Comparison of ENCODE assay signal across 21 cellular contexts in the genomic region with DNA sequence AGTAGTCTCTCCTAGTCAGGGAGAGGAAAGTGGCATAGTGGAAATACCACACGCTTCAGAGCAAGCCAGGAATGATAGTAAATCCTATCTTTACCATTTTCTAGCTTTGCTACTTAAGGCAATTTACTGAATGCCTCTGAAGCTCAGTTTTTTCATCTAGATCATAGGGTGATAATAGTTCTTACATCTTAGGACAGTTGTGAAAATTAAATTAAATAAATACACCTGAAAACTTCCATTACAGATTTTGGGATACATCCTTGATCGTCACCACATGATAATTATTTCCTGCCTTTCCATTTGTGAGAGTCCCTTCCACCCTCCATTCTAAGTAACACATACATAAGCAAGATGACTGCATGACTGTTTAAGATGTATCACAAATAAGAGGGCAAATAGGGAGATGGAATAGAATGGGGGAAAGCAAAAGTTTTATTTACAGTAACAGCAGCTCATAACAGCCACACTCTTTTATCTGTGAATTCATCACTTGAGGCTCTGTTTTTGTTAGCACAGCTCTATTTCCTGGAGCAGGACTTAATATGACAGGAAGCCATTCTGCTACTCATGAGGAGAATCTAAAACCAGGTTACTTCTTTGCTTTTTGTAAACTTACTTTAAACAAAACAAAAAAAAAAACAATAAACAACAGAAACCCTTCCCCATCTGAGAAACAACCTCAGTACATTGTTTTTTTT. TPM values are rescaled to one million over a fixed set of nuclear protein-coding genes. Genes with fewer than 3 reads are reported as not detected.
DNase-seq lines count a peak whose midpoint lies in the region; ATAC-seq and FAIRE-seq lines count a peak whose summit lies in the region.
"Had no signal": no experiment of that assay in that cellular context is flagged by ENCODE, and none has a peak within 500 bp of the region (broad histone marks: within the 10 kb centered on the region; RNA-seq: fewer than 3 reads in every experiment).

No MANE protein-coding gene starts in this region.

- peak; percentile 44 for FAIRE-seq in GM19239 (lab: Jason Lieb, UNC)
- FAIRE-seq: RCC 7860 had no signal

- DNase-seq in activated CD4-positive, alpha-beta T cell treated with anti-CD3 and anti-CD28 coated beads, Interleukin-2, amount 10 ng/mL, durations not matched to agents 7 days and 5 days, result no peak
- no peak for DNase-seq in activated CD4-positive, alpha-beta T cell treated with anti-CD3 and anti-CD28 coated beads, Interleukin-2, amount 50 U/mL, for 48 hours
- DNase-seq in GM19239 (ENCODE audit: insufficient read length, low spot score) (no peak), GOT3 (lab: John Stamatoyannopoulos, UW) (no peak), NCI-H345 (lab: John Stamatoyannopoulos, UW) (no peak)
- no peak for DNase-seq in activated CD8-positive, alpha-beta T cell treated with anti-CD3 and anti-CD28 coated beads, Interleukin-2, amount 10 ng/mL, durations not matched to agents 7 days and 5 days
- peak in 1 of 10 donors; percentile 17 for DNase-seq in naive thymus-derived CD8-positive, alpha-beta T cell
- DNase-seq: activated CD4-positive, CD25-positive, alpha-beta regulatory T cell; activated CD8-positive, alpha-beta memory T cell treated with anti-CD3 and anti-CD28 coated beads, Interleukin-2, amount 50 U/mL, for 4 hours; DMS153; Kasumi-1; NCI-H1105; NCI-H2081; NCI-H446; T-helper 9 cell had no signal

- no peak overlapping the region for H3K4me3 Mint-ChIP-seq in activated CD4-positive, alpha-beta T cell treated with anti-CD3 and anti-CD28 coated beads, Interleukin-2, amount 10 ng/mL, durations not matched to agents 7 days and 5 days
- no peak overlapping the region for H3K4me3 Mint-ChIP-seq in activated CD8-positive, alpha-beta T cell treated with anti-CD3 and anti-CD28 coated beads, Interleukin-2, amount 10 ng/mL, durations not matched to agents 7 days and 5 days
- peak overlapping the region in 4 of 10 donors; percentile 0 to 61 (median 58) for H3K4me3 Mint-ChIP-seq in naive thymus-derived CD8-positive, alpha-beta T cell

- CTCF ChIA-PET in activated CD4-positive, alpha-beta T cell treated with anti-CD3 and anti-CD28 coated beads, Interleukin-2, amount 10 ng/mL, durations not matched to agents 7 days and 5 days (lab: Charles Lee), result interaction anchor here (1.1 kb wide), 1 partner anchor 13 kb away, joined by 4 read pairs; a partner anchor contains a TSS
- CTCF ChIA-PET in activated CD8-positive, alpha-beta T cell treated with anti-CD3 and anti-CD28 coated beads, Interleukin-2, amount 10 ng/mL, durations not matched to agents 7 days and 5 days (lab: Charles Lee), result interaction anchor here (0.8 to 1.4 kb wide), 3 partner anchors 14 to 124 kb away, joined by 3 read pairs; no protein-coding TSS in a partner anchor

- POLR2A ChIA-PET in activated CD4-positive, alpha-beta T cell treated with anti-CD3 and anti-CD28 coated beads, Interleukin-2, amount 10 ng/mL, durations not matched to agents 7 days and 5 days (lab: Charles Lee), result no interaction called here
- POLR2A ChIA-PET in activated CD8-positive, alpha-beta T cell treated with anti-CD3 and anti-CD28 coated beads, Interleukin-2, amount 10 ng/mL, durations not matched to agents 7 days and 5 days (lab: Charles Lee), result interaction anchor here (2.5 kb wide), 1 partner anchor 13 kb away, joined by 10 read pairs; a partner anchor contains a TSS
- POLR2A ChIA-PET in naive thymus-derived CD8-positive, alpha-beta T cell (lab: Charles Lee), result interaction anchor here (1.0 to 2.3 kb wide), 2 partner anchors 9 to 14 kb away, joined by 6 to 13 read pairs; a partner anchor contains a TSS

- H3K36me3 Mint-ChIP-seq in activated CD4-positive, alpha-beta T cell treated with anti-CD3 and anti-CD28 coated beads, Interleukin-2, amount 10 ng/mL, durations not matched to agents 7 days and 5 days (ENCODE audit: low read depth), result peaks cover 83% of the 10 kb centered on the region
- peaks cover 88% of the 10 kb centered on the region for H3K36me3 Mint-ChIP-seq in activated CD8-positive, alpha-beta T cell treated with anti-CD3 and anti-CD28 coated beads, Interleukin-2, amount 10 ng/mL, durations not matched to agents 7 days and 5 days (ENCODE audit: low read depth)
- H3K36me3 Mint-ChIP-seq in naive thymus-derived CD8-positive, alpha-beta T cell, result peaks cover 13 to 70% (median 50%) of the 10 kb centered on the region in 3 donors

- H3K27ac Mint-ChIP-seq in activated CD4-positive, alpha-beta T cell treated with anti-CD3 and anti-CD28 coated beads, Interleukin-2, amount 10 ng/mL, durations not matched to agents 7 days and 5 days, result peak overlapping the region; percentile 85
- peak overlapping the region; percentile 44 for H3K27ac Mint-ChIP-seq in activated CD8-positive, alpha-beta T cell treated with anti-CD3 and anti-CD28 coated beads, Interleukin-2, amount 10 ng/mL, durations not matched to agents 7 days and 5 days
- H3K27ac Mint-ChIP-seq in naive thymus-derived CD8-positive, alpha-beta T cell, result peak overlapping the region; percentile 37 to 87 (median 84)

- peaks cover 54% of the 10 kb centered on the region for H3K4me1 Mint-ChIP-seq in activated CD4-positive, alpha-beta T cell treated with anti-CD3 and anti-CD28 coated beads, Interleukin-2, amount 10 ng/mL, durations not matched to agents 7 days and 5 days
- peaks cover 48% of the 10 kb centered on the region for H3K4me1 Mint-ChIP-seq in activated CD8-positive, alpha-beta T cell treated with anti-CD3 and anti-CD28 coated beads, Interleukin-2, amount 10 ng/mL, durations not matched to agents 7 days and 5 days (ENCODE audit: low read depth)
- peaks cover 21 to 81% (median 56%) of the 10 kb centered on the region in 4 donors for H3K4me1 Mint-ChIP-seq in naive thymus-derived CD8-positive, alpha-beta T cell

- H3K27me3 Mint-ChIP-seq in activated CD4-positive, alpha-beta T cell treated with anti-CD3 and anti-CD28 coated beads, Interleukin-2, amount 10 ng/mL, durations not matched to agents 7 days and 5 days, result no peaks in the 10 kb centered on the region
- no peaks in the 10 kb centered on the region for H3K27me3 Mint-ChIP-seq in activated CD8-positive, alpha-beta T cell treated with anti-CD3 and anti-CD28 coated beads, Interleukin-2, amount 10 ng/mL, durations not matched to agents 7 days and 5 days (ENCODE audit: low read depth)
- no peaks in the 10 kb centered on the region for H3K27me3 Mint-ChIP-seq in naive thymus-derived CD8-positive, alpha-beta T cell
- H3K27me3 Mint-ChIP-seq: memory B cell had no signal

- no peak for ATAC-seq in activated CD8-positive, alpha-beta T cell treated with anti-CD3 and anti-CD28 coated beads, Interleukin-2, amount 10 ng/mL, durations not matched to agents 7 days and 5 days
- ATAC-seq in naive thymus-derived CD8-positive, alpha-beta T cell, result peak; percentile 30 to 67
- ATAC-seq in HG03442 (IDR thresholded peaks at IDR 0.05; ENCODE audit: unreplicated experiment), result no peak
- ATAC-seq: sciatic nerve had no signal

- no peaks in the 10 kb centered on the region for H3K9me3 Mint-ChIP-seq in activated CD4-positive, alpha-beta T cell treated with anti-CD3 and anti-CD28 coated beads, Interleukin-2, amount 10 ng/mL, durations not matched to agents 7 days and 5 days
- no peaks in the 10 kb centered on the region for H3K9me3 Mint-ChIP-seq in activated CD8-positive, alpha-beta T cell treated with anti-CD3 and anti-CD28 coated beads, Interleukin-2, amount 10 ng/mL, durations not matched to agents 7 days and 5 days (ENCODE audit: insufficient read depth)
- peaks cover 0 to 10% (median 3%) of the 10 kb centered on the region in 9 donors for H3K9me3 Mint-ChIP-seq in naive thymus-derived CD8-positive, alpha-beta T cell
- H3K9me3 Mint-ChIP-seq: memory B cell had no signal

RNA-seq across cellular contexts. Expression of a gene that starts 13.4 kb away (rescaled TPM):
- total RNA-seq in activated CD4-positive, alpha-beta T cell treated with anti-CD3 and anti-CD28 coated beads, Interleukin-2, amount 10 ng/mL, durations not matched to agents 7 days and 5 days, result 10 to 100 TPM; 46.4 to 72.3 TPM
- 10 to 100 TPM; 48.8 to 49.8 TPM for total RNA-seq in activated CD8-positive, alpha-beta T cell treated with anti-CD3 and anti-CD28 coated beads, Interleukin-2, amount 10 ng/mL, durations not matched to agents 7 days and 5 days
- total RNA-seq in naive thymus-derived CD8-positive, alpha-beta T cell, result 10 to 100 TPM; 75.2 to 76.5 TPM
- polyA plus RNA-seq in naive thymus-derived CD8-positive, alpha-beta T cell, result 10 to 100 TPM; 34.4 to 46.5 (median 37.5) TPM
- total RNA-seq: A673, HT1080 had no signal

Comparison
In these comparisons a context has a peak if more than half of its experiments do, and no peak if none do; other contexts are left out.
1. ATAC-seq: peak in naive thymus-derived CD8-positive, alpha-beta T cell (2 of 2); none in activated CD8-positive, alpha-beta T cell treated with anti-CD3 and anti-CD28 coated beads, Interleukin-2, amount 10 ng/mL, durations not matched to agents 7 days and 5 days (single experiment) and HG03442 (single experiment).
2. Peak in every context shown above with its lines, with median percentiles within 50 percentile points of each other: H3K27ac Mint-ChIP-seq.